26 cellular contexts compared by ENCODE assay signal in the genomic region with DNA sequence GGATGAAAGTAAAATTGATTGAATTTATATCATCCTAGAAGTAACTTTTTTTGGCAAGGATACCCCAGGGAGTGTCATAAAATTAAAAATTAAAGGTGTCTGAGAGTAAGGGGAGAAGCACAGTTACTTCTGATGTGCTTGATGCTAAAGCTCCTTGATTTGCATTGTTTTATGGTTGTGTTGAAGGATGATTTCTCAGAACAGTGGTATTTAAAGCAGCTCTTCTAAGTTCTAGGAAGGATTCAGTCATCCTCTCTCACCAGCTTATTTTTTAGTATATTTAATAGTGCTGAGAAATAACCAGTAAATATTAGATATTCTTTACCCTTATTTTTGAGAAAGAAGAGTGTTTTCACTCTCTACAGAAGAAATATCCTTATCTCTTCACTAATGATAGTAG.
"Had no signal": no experiment of that assay in that cellular context is flagged by ENCODE, and none has a peak within 500 bp of the region (broad histone marks: within the 10 kb centered on the region; RNA-seq: fewer than 3 reads in every experiment).

No MANE protein-coding gene starts in this region.

- H3K9me3 ChIP-seq: neutrophil, pancreas, prostate gland, right lobe of liver, sigmoid colon, stomach, thoracic aorta, thyroid gland, tibial nerve, upper lobe of left lung, vagina had no signal

- H3K9me3 Mint-ChIP-seq: natural killer cell; nephron progenitor cell; neural crest cell; stimulated activated effector memory CD8-positive, alpha-beta T cell treated with anti-CD3 and anti-CD28 coated beads, Interleukin-12 subunit alpha, Interleukin-12 subunit beta, amount 100 ng/mL, for 72 hours; stimulated activated naive B cell treated with anti-CD40 and anti-IgM and Interleukin-4, amounts not matched to agents 10 μg/mL and 1 μg/mL and 100 μg/mL, for 72 hours; stimulated activated naive CD8-positive, alpha-beta T cell treated with anti-CD3 and anti-CD28 coated beads, Interleukin-15, Interleukin-2, amounts not matched to agents 100 ng/mL and 50 ng/mL, for 24 hours had no signal

- H3K4me1 ChIP-seq: prostate gland had no signal

- DNase-seq: naive thymus-derived CD4-positive, alpha-beta T cell; natural killer cell; nephron progenitor cell; nucleus accumbens; pancreas; right cardiac atrium; right lobe of liver; sigmoid colon; stimulated activated CD4-positive, alpha-beta T cell treated with anti-CD3 and anti-CD28 coated beads, Interleukin-15, amount 100 ng/mL, for 24 hours; stimulated activated CD4-positive, alpha-beta T cell treated with anti-CD3 and anti-CD28 coated beads, Interleukin-2, amount 100 ng/mL, for 24 hours; stimulated activated CD4-positive, alpha-beta T cell treated with anti-CD3 and anti-CD28 coated beads, Interleukin-2, amount 100 ng/mL, for 48 hours; stimulated activated CD4-positive, alpha-beta T cell treated with anti-CD3 and anti-CD28 coated beads, Interleukin-4, amount 100 ng/mL, for 24 hours; stimulated activated naive B cell treated with anti-CD40 and anti-IgM and Interleukin-4, amounts not matched to agents 10 μg/mL and 1 μg/mL and 100 μg/mL, for 72 hours; stimulated activated naive CD4-positive, alpha-beta T cell treated with Interleukin-2 at 50 U/mL for 16 hours; stomach; thyroid gland; trophoblast cell; upper lobe of left lung had no signal

- H3K36me3 ChIP-seq: neutrophil, pancreas, prostate gland, right lobe of liver, sigmoid colon, stomach, thoracic aorta, thyroid gland, tibial nerve, upper lobe of left lung, vagina had no signal

- H3K36me3 Mint-ChIP-seq: natural killer cell; stimulated activated effector memory CD8-positive, alpha-beta T cell treated with anti-CD3 and anti-CD28 coated beads, Interleukin-12 subunit alpha, Interleukin-12 subunit beta, amount 100 ng/mL, for 72 hours had no signal

- H3K4me3 ChIP-seq: pancreas, prostate gland, right lobe of liver, sigmoid colon, stomach, thoracic aorta, thyroid gland, tibial nerve, upper lobe of left lung, vagina had no signal

- H3K27me3 ChIP-seq: neutrophil, pancreas, right lobe of liver, sigmoid colon, stomach, thyroid gland, tibial nerve, upper lobe of left lung, vagina had no signal

- H3K27me3 Mint-ChIP-seq: naive thymus-derived CD4-positive, alpha-beta T cell; stimulated activated naive B cell treated with anti-CD40 and anti-IgM and Interleukin-4, amounts not matched to agents 10 μg/mL and 1 μg/mL and 100 μg/mL, for 72 hours; stimulated activated naive CD8-positive, alpha-beta T cell treated with anti-CD3 and anti-CD28 coated beads, Interleukin-15, Interleukin-2, amounts not matched to agents 100 ng/mL and 50 ng/mL, for 24 hours had no signal

- H3K4me3 Mint-ChIP-seq: naive thymus-derived CD4-positive, alpha-beta T cell; natural killer cell; nephron progenitor cell; neural crest cell; stimulated activated effector memory CD8-positive, alpha-beta T cell treated with anti-CD3 and anti-CD28 coated beads, Interleukin-12 subunit alpha, Interleukin-12 subunit beta, amount 100 ng/mL, for 72 hours; stimulated activated naive B cell treated with anti-CD40 and anti-IgM and Interleukin-4, amounts not matched to agents 10 μg/mL and 1 μg/mL and 100 μg/mL, for 72 hours; stimulated activated naive CD8-positive, alpha-beta T cell treated with anti-CD3 and anti-CD28 coated beads, Interleukin-15, Interleukin-2, amounts not matched to agents 100 ng/mL and 50 ng/mL, for 24 hours had no signal

- H3K27ac ChIP-seq: neutrophil, pancreas, prostate gland, right lobe of liver, sigmoid colon, stomach, thoracic aorta, thyroid gland, tibial nerve, upper lobe of left lung, vagina had no signal

- H3K27ac Mint-ChIP-seq: naive thymus-derived CD4-positive, alpha-beta T cell; natural killer cell; nephron progenitor cell; stimulated activated naive B cell treated with anti-CD40 and anti-IgM and Interleukin-4, amounts not matched to agents 10 μg/mL and 1 μg/mL and 100 μg/mL, for 72 hours; stimulated activated naive CD8-positive, alpha-beta T cell treated with anti-CD3 and anti-CD28 coated beads, Interleukin-15, Interleukin-2, amounts not matched to agents 100 ng/mL and 50 ng/mL, for 24 hours had no signal

- ATAC-seq: naive thymus-derived CD4-positive, alpha-beta T cell; natural killer cell; pancreas; right lobe of liver; stimulated activated effector memory CD8-positive, alpha-beta T cell treated with anti-CD3 and anti-CD28 coated beads, Interleukin-12 subunit alpha, Interleukin-12 subunit beta, amount 100 ng/mL, for 72 hours; stimulated activated naive B cell treated with anti-CD40 and anti-IgM and Interleukin-4, amounts not matched to agents 10 μg/mL and 1 μg/mL and 100 μg/mL, for 72 hours had no signal
